ENCODE assay signal across 16 cellular contexts in the genomic region with DNA sequence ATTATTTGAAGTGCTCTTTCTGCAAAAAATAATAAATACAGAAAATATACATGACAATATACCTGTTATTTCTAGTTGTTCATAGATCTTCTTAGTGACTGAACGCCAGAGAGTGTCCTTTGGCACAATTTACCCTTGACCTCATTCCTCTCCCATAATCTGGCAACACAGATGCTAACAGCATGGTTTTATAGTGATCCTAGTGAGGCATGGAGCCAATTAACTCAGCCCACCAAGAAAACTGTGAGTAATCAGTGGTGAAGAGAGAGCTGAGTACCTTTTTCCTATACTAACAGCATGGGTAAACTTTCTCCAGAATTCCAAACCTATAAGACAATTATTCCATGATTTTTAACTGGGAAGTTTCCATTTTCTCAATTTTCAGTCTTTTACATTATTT.
A peak's percentile ranks its signal among the peaks of the same experiment; 100 is the strongest.
DNase-seq lines count a peak whose midpoint lies in the region; ATAC-seq and TF ChIP-seq lines count a peak whose summit lies in the region.
"Had no signal": no experiment of that assay in that cellular context is flagged by ENCODE, and none has a peak within 500 bp of the region (broad histone marks: within the 10 kb centered on the region; RNA-seq: fewer than 3 reads in every experiment).

No MANE protein-coding gene starts in this region.

- no peak overlapping the region for H3K18ac ChIP-seq in trophoblast cell (ENCODE audit: low read length)

- no peak overlapping the region for H3K27ac ChIP-seq in trophoblast cell (ENCODE audit: low read depth, low read length)
- H3K27ac ChIP-seq: BLaER1 treated with 17β-estradiol and CSF1 and Interleukin-3, amounts not matched to agents 10 nM and 100 nM had no signal

- no peaks in the 10 kb centered on the region for H3K79me1 ChIP-seq in trophoblast cell (ENCODE audit: low read length)

- peak overlapping the region; percentile 33 for H3K9ac ChIP-seq in trophoblast cell (ENCODE audit: low read length)
- H3K9ac ChIP-seq: BLaER1 treated with 17β-estradiol and CSF1 and Interleukin-3, amounts not matched to agents 10 nM and 100 nM had no signal

- no peak for TF ChIP-seq CTCF in astrocyte of the spinal cord (IDR thresholded peaks at IDR 0.05; ENCODE audit: low read depth, low read length)

- no peak overlapping the region for H3K23ac ChIP-seq in trophoblast cell (ENCODE audit: low read length)

- DNase-seq in HCEC 1CT (peak; percentile 18), MG63 (peak; percentile 59), astrocyte of the spinal cord (ENCODE audit: low read depth, low spot score) (peak; percentile 6), trophoblast cell (no peak), NCI-H2196 treated with DMSO at 0.1 percent for 48 hours (lab: John Stamatoyannopoulos, UW; ENCODE audit: unreplicated experiment) (no peak)
- DNase-seq: ACHN; CD4-positive, CD25-positive, alpha-beta regulatory T cell; DMS53; GOT3; H9; HFFc6 had no signal

- H3K9me3 ChIP-seq in MG63: no peaks in the 10 kb centered on the region
- no peaks in the 10 kb centered on the region for H3K9me3 ChIP-seq in trophoblast cell (ENCODE audit: insufficient read depth, low read depth, low read length)

- no peak overlapping the region for H2BK5ac ChIP-seq in trophoblast cell (ENCODE audit: low read depth, low read length, poor library complexity)

- H2BK12ac ChIP-seq in trophoblast cell (ENCODE audit: low read length): no peak overlapping the region

- no peak overlapping the region for H3K4ac ChIP-seq in trophoblast cell (ENCODE audit: low read depth, low read length)

- H4K91ac ChIP-seq in trophoblast cell (ENCODE audit: low read depth, low read length): no peak overlapping the region

- H4K12ac ChIP-seq in trophoblast cell (ENCODE audit: low read depth, low read length): no peak overlapping the region

- H2BK120ac ChIP-seq in trophoblast cell (ENCODE audit: insufficient read depth, low read length, poor library complexity): no peak overlapping the region

- H2AFZ ChIP-seq in trophoblast cell (ENCODE audit: insufficient read depth, low read length, poor library complexity): no peak overlapping the region

- H3K36me3 ChIP-seq in MG63 (no peaks in the 10 kb centered on the region), trophoblast cell (ENCODE audit: control insufficient read depth in 1 of 2, insufficient read depth in 2 of 2, low read length in 2 of 2) (no peaks in the 10 kb centered on the region)
- H3K36me3 ChIP-seq: BLaER1 treated with 17β-estradiol and CSF1 and Interleukin-3, amounts not matched to agents 10 nM and 100 nM had no signal

- no peaks in the 10 kb centered on the region for H3K79me2 ChIP-seq in trophoblast cell (ENCODE audit: control insufficient read depth, insufficient read depth, low read length, poor library complexity)

- H3K4me2 ChIP-seq in trophoblast cell (ENCODE audit: low read length): no peak overlapping the region
- H3K4me2 ChIP-seq: BLaER1 treated with 17β-estradiol and CSF1 and Interleukin-3, amounts not matched to agents 10 nM and 100 nM had no signal

- H3K4me1 ChIP-seq in trophoblast cell (ENCODE audit: control insufficient read depth in 1 of 2, insufficient read depth in 2 of 2, low read length in 2 of 2): no peaks in the 10 kb centered on the region
- H3K4me1 ChIP-seq: BLaER1 treated with 17β-estradiol and CSF1 and Interleukin-3, amounts not matched to agents 10 nM and 100 nM had no signal

- no peaks in the 10 kb centered on the region for H3K27me3 ChIP-seq in MG63
- no peaks in the 10 kb centered on the region for H3K27me3 ChIP-seq in trophoblast cell (ENCODE audit: insufficient read depth, low read length)
- H3K27me3 ChIP-seq: BLaER1 treated with 17β-estradiol and CSF1 and Interleukin-3, amounts not matched to agents 10 nM and 100 nM had no signal

- no peak overlapping the region for H4K8ac ChIP-seq in trophoblast cell (ENCODE audit: low read depth, low read length)

- WGBS in trophoblast cell (ENCODE audit: extremely low coverage, insufficient coverage, insufficient read length): no CpG with 5 or more reads among the region's 1 CpG

- no peak overlapping the region for H3K4me3 ChIP-seq in MG63
- H3K4me3 ChIP-seq in astrocyte of the spinal cord (ENCODE audit: low read depth, low read length): no peak overlapping the region
- no peak overlapping the region for H3K4me3 ChIP-seq in trophoblast cell (ENCODE audit: low read depth, low read length)
- H3K4me3 ChIP-seq: BLaER1 treated with 17β-estradiol and CSF1 and Interleukin-3, amounts not matched to agents 10 nM and 100 nM; GM12878 had no signal

- in situ Hi-C loops in astrocyte of the spinal cord (cut with HindIII; ENCODE audit: low sequenced_read_pairs): no loop called here

- no peak overlapping the region for H2AK5ac ChIP-seq in trophoblast cell (ENCODE audit: low read length)

- H3K14ac ChIP-seq in trophoblast cell (ENCODE audit: low read length): no peak overlapping the region

- ATAC-seq in HG03342 (IDR thresholded peaks at IDR 0.05; ENCODE audit: unreplicated experiment) (no peak), HG03457 (IDR thresholded peaks at IDR 0.05; ENCODE audit: unreplicated experiment) (no peak), HG03571 (IDR thresholded peaks at IDR 0.05; ENCODE audit: unreplicated experiment) (no peak)
- ATAC-seq: GM12878 had no signal

Comparison
In these comparisons a context has a peak if more than half of its experiments do, and no peak if none do; other contexts are left out.
1. DNase-seq: peak in HCEC 1CT (single experiment), MG63 (single experiment) and astrocyte of the spinal cord (single experiment); none in trophoblast cell (0 of 2) and NCI-H2196 treated with DMSO at 0.1 percent for 48 hours (single experiment).